Comparison of ENCODE assay signal across 15 cellular contexts in the genomic region with DNA sequence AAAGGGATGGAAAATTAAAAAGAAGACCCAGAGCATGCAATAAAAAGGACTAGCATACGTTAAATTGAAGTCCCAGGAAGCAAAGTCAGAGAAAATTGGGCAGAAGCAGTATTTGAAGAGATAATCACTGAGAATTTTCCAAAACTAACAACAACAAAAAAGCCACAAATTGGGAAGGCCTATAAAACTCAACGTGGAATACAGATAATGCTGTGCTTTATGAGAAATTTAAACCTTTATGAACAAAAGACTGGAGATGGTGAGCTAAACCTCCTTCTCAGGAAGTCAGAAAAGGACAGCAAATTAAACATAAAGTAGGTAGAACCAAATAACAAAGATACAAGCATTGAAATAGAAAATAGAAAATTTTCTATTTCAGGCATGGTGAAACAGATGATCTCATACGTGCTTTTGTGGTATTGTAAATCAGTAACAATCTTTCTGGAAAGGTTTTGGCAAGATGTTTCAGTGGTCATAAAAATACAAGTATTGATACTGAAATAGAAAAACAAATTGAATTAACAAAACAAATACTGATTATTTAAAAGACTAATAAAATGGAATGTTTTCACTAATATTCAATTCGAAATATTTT. TPM values are rescaled to one million over a fixed set of nuclear protein-coding genes. Genes with fewer than 3 reads are reported as not detected.
DNase-seq lines count a peak whose midpoint lies in the region; ATAC-seq and TF ChIP-seq lines count a peak whose summit lies in the region.
"Had no signal": no experiment of that assay in that cellular context is flagged by ENCODE, and none has a peak within 500 bp of the region (broad histone marks: within the 10 kb centered on the region; RNA-seq: fewer than 3 reads in every experiment).

No MANE protein-coding gene starts in this region.

- H3K4me1 ChIP-seq in thoracic aorta (ENCODE audit: control insufficient read depth in 1 of 2, low read depth in 2 of 2) (peaks cover 6 to 19% of the 10 kb centered on the region in 2 donors), GM23338 (ENCODE audit: insufficient read depth) (no peaks in the 10 kb centered on the region)

- H2AFZ ChIP-seq in GM23338 = no peak overlapping the region

- peaks cover 8% of the 10 kb centered on the region for H3K4me1 Mint-ChIP-seq in activated T-cell treated with anti-CD3 and anti-CD28 coated beads, Interleukin-2, amount 50 U/mL, for 72 hours (ENCODE audit: low read depth)
- peaks cover 22% of the 10 kb centered on the region for H3K4me1 Mint-ChIP-seq in stimulated activated naive CD8-positive, alpha-beta T cell treated with anti-CD3 and anti-CD28 coated beads, Interleukin-15, amount 100 ng/mL, for 72 hours
- no peaks in the 10 kb centered on the region for H3K4me1 Mint-ChIP-seq in GM23338

- peaks cover 2 to 20% of the 10 kb centered on the region in 2 donors for H3K36me3 Mint-ChIP-seq in activated T-cell treated with anti-CD3 and anti-CD28 coated beads, Interleukin-2, amount 50 U/mL, for 72 hours (ENCODE audit: insufficient read depth in 2 of 2)
- H3K36me3 Mint-ChIP-seq in GM23338 (ENCODE audit: low read depth) = peaks cover 19% of the 10 kb centered on the region

- DNase-seq in activated T-cell treated with anti-CD3 and anti-CD28 coated beads, Interleukin-2, amount 50 U/mL, for 72 hours = no peak
- DNase-seq in activated T-cell treated with anti-CD3 and anti-CD28 coated beads for 4 hours (no peak), thoracic aorta (ENCODE audit: low spot score) (no peak), GM23338 (ENCODE audit: low spot score) (no peak), cerebellar nuclear complex (lab: John Stamatoyannopoulos, UW) (no peak)
- DNase-seq in stimulated activated naive CD8-positive, alpha-beta T cell treated with anti-CD3 and anti-CD28 coated beads, Interleukin-15, amount 100 ng/mL, for 72 hours = no peak
- DNase-seq: DMS79, foreskin keratinocyte, mesendoderm had no signal

- H3K4me3 Mint-ChIP-seq in activated T-cell treated with anti-CD3 and anti-CD28 coated beads, Interleukin-2, amount 50 U/mL, for 72 hours = no peak overlapping the region
- H3K4me3 Mint-ChIP-seq in stimulated activated naive CD8-positive, alpha-beta T cell treated with anti-CD3 and anti-CD28 coated beads, Interleukin-15, amount 100 ng/mL, for 72 hours = no peak overlapping the region
- no peak overlapping the region for H3K4me3 Mint-ChIP-seq in GM23338
- H3K4me3 Mint-ChIP-seq: activated T-helper 1 cell treated with anti-CD3 and anti-CD28 coated beads, Interleukin-12 subunit alpha, Interleukin-12 subunit beta, Interleukin-2, Interleukin-4 antibody, amounts not matched to agents 30 ng/mL and 10 ng/mL and 1 ng/mL, durations not matched to agents 14 hours and 24 hours and 36 hours; central memory CD8-positive, alpha-beta T cell had no signal

- H3K27me3 Mint-ChIP-seq in activated T-cell treated with anti-CD3 and anti-CD28 coated beads, Interleukin-2, amount 50 U/mL, for 72 hours (ENCODE audit: low read depth) = no peaks in the 10 kb centered on the region
- no peaks in the 10 kb centered on the region for H3K27me3 Mint-ChIP-seq in stimulated activated naive CD8-positive, alpha-beta T cell treated with anti-CD3 and anti-CD28 coated beads, Interleukin-15, amount 100 ng/mL, for 72 hours
- H3K27me3 Mint-ChIP-seq in GM23338 (ENCODE audit: insufficient read depth, low read depth, poor library complexity) = peaks cover 2% of the 10 kb centered on the region
- H3K27me3 Mint-ChIP-seq: central memory CD8-positive, alpha-beta T cell had no signal

- H4K20me1 ChIP-seq in GM23338 (replicated peaks; ENCODE audit: insufficient read depth) = 0 out of 2 replicates have a peak, but pooled peaks cover 4% of the 10 kb centered on the region

- no peak for ATAC-seq in activated T-cell treated with anti-CD3 and anti-CD28 coated beads, Interleukin-2, amount 50 U/mL, for 72 hours (replicated peaks in 1 of 2)
- peak; percentile 72 for ATAC-seq in HG02571 (IDR thresholded peaks at IDR 0.05; ENCODE audit: unreplicated experiment)
- ATAC-seq in HG03521 (IDR thresholded peaks at IDR 0.05; ENCODE audit: unreplicated experiment) = peak; percentile 45
- ATAC-seq in thoracic aorta (ENCODE audit: insufficient number of reproducible peaks, low FRiP score, low read depth) = no peak
- ATAC-seq in stimulated activated naive CD8-positive, alpha-beta T cell treated with anti-CD3 and anti-CD28 coated beads, Interleukin-15, amount 100 ng/mL, for 72 hours = no peak
- no peak for ATAC-seq in GM23338
- ATAC-seq: foreskin keratinocyte had no signal

- H3K4me3 ChIP-seq in thoracic aorta = no peak overlapping the region
- H3K4me3 ChIP-seq in GM23338 = no peak overlapping the region

- H3K27ac ChIP-seq in thoracic aorta = peak overlapping the region; percentile 10 to 43
- no peak overlapping the region for H3K27ac ChIP-seq in GM23338 (ENCODE audit: low read depth)
- H3K27ac ChIP-seq: 22Rv1, foreskin keratinocyte, RWPE1 had no signal

- H3K9me3 Mint-ChIP-seq in activated T-cell treated with anti-CD3 and anti-CD28 coated beads, Interleukin-2, amount 50 U/mL, for 72 hours = no peaks in the 10 kb centered on the region
- H3K9me3 Mint-ChIP-seq in stimulated activated naive CD8-positive, alpha-beta T cell treated with anti-CD3 and anti-CD28 coated beads, Interleukin-15, amount 100 ng/mL, for 72 hours = no peaks in the 10 kb centered on the region
- H3K9me3 Mint-ChIP-seq in GM23338 = no peaks in the 10 kb centered on the region
- H3K9me3 Mint-ChIP-seq: activated T-helper 1 cell treated with anti-CD3 and anti-CD28 coated beads, Interleukin-12 subunit alpha, Interleukin-12 subunit beta, Interleukin-2, Interleukin-4 antibody, amounts not matched to agents 30 ng/mL and 10 ng/mL and 1 ng/mL, durations not matched to agents 14 hours and 24 hours and 36 hours; central memory CD8-positive, alpha-beta T cell had no signal

- no peaks in the 10 kb centered on the region for H3K9me3 ChIP-seq in thoracic aorta

- TF ChIP-seq CTCF in thoracic aorta (IDR thresholded peaks at IDR 0.05) (no peak), GM23338 (conservative IDR thresholded peaks at IDR 0.05; ENCODE audit: low read depth in 2 of 2) (no peak)

- no peaks in the 10 kb centered on the region for H3K27me3 ChIP-seq in thoracic aorta (replicated peaks; ENCODE audit: insufficient read depth)
- no peaks in the 10 kb centered on the region for H3K27me3 ChIP-seq in GM23338 (ENCODE audit: insufficient read depth)
- H3K27me3 ChIP-seq: foreskin keratinocyte had no signal

- H3K79me2 ChIP-seq in GM23338 (replicated peaks; ENCODE audit: insufficient read depth) = no peaks in the 10 kb centered on the region

- no peaks in the 10 kb centered on the region for H3F3A ChIP-seq in GM23338 (replicated peaks; ENCODE audit: low read depth)

- H3K36me3 ChIP-seq in thoracic aorta (peaks cover 26% of the 10 kb centered on the region), GM23338 (ENCODE audit: insufficient read depth) (peaks cover 9% of the 10 kb centered on the region; the same call in 1 of the 2 replicates)

- no peak overlapping the region for H3K4me2 ChIP-seq in GM23338

- peak overlapping the region; percentile 4 for H3K27ac Mint-ChIP-seq in activated T-cell treated with anti-CD3 and anti-CD28 coated beads, Interleukin-2, amount 50 U/mL, for 72 hours
- H3K27ac Mint-ChIP-seq in stimulated activated naive CD8-positive, alpha-beta T cell treated with anti-CD3 and anti-CD28 coated beads, Interleukin-15, amount 100 ng/mL, for 72 hours = peak overlapping the region in 1 of 2 donors; percentile 79
- no peak overlapping the region for H3K27ac Mint-ChIP-seq in GM23338
- H3K27ac Mint-ChIP-seq: activated T-helper 1 cell treated with anti-CD3 and anti-CD28 coated beads, Interleukin-12 subunit alpha, Interleukin-12 subunit beta, Interleukin-2, Interleukin-4 antibody, amounts not matched to agents 30 ng/mL and 10 ng/mL and 1 ng/mL, durations not matched to agents 14 hours and 24 hours and 36 hours had no signal

- no peaks in the 10 kb centered on the region for H3K9me2 ChIP-seq in GM23338 (ENCODE audit: insufficient read depth)

RNA-seq across cellular contexts. Expression of a gene that starts 55.6 kb away (rescaled TPM):
- total RNA-seq in activated T-cell treated with anti-CD3 and anti-CD28 coated beads, Interleukin-2, amount 50 U/mL, for 72 hours = 10 to 100 TPM in 1 of 2 donors, 1 to 10 TPM in 1; 9.7 to 11.7 TPM
- 1 to 10 TPM; 6.8 to 9.7 TPM for total RNA-seq in thoracic aorta
- total RNA-seq in GM23338 (2014; rRNA removed; shearing (Covaris generic)) = 20.9 and 23.8 TPM in 2 replicates
- 7.5 and 9.8 TPM in 2 replicates for polyA plus RNA-seq in GM23338 (2016; fragmentation: Nextera tagmentation; extraction: Ambion mirVana)

Comparison
In these comparisons a context has a peak if more than half of its experiments do, and no peak if none do; other contexts are left out.
1. ATAC-seq: peak in HG02571 (single experiment) and HG03521 (single experiment); none in activated T-cell treated with anti-CD3 and anti-CD28 coated beads, Interleukin-2, amount 50 U/mL, for 72 hours (0 of 2), thoracic aorta (single experiment), stimulated activated naive CD8-positive, alpha-beta T cell treated with anti-CD3 and anti-CD28 coated beads, Interleukin-15, amount 100 ng/mL, for 72 hours (single experiment) and GM23338 (single experiment).